Comparison of ENCODE assay signal across 8 cellular contexts in genomic region chrX:54182194-54182863, GRCh38. TPM values are rescaled to one million over a fixed set of nuclear protein-coding genes. Genes with fewer than 3 reads are reported as not detected.
DNase-seq lines count a peak whose midpoint lies in the region; ATAC-seq, FAIRE-seq and TF ChIP-seq lines count a peak whose summit lies in the region.

No MANE protein-coding gene starts in this region.

- peaks cover 0 to 5% (median 0%) of the 10 kb centered on the region in 3 donors for H3K27me3 Mint-ChIP-seq in CD14-positive monocyte (ENCODE audit: low read depth in 3 of 3)
- no peaks in the 10 kb centered on the region for H3K27me3 Mint-ChIP-seq in naive thymus-derived CD4-positive, alpha-beta T cell

- H3K4me1 ChIP-seq in OCI-LY1 (ENCODE audit: insufficient read depth, low read length, severe bottlenecking): peaks cover 34% of the 10 kb centered on the region
- peaks cover 20 to 42% (median 30%) of the 10 kb centered on the region in 4 donors for H3K4me1 ChIP-seq in esophagus muscularis mucosa
- H3K4me1 ChIP-seq in naive thymus-derived CD4-positive, alpha-beta T cell (ENCODE audit: control insufficient read depth in 2 of 2, insufficient read depth in 2 of 2, low read length in 2 of 2): peaks cover 22 to 27% of the 10 kb centered on the region in 2 donors

- peaks cover 41% of the 10 kb centered on the region for H3K79me2 ChIP-seq in OCI-LY1 (ENCODE audit: insufficient read depth, low read length)

- H3K4me2 ChIP-seq in OCI-LY1 (ENCODE audit: low read length): peak overlapping the region; percentile 85

- peak overlapping the region; percentile 76 to 80 for H3K4me3 Mint-ChIP-seq in CD14-positive monocyte
- peak overlapping the region; percentile 70 to 91 (median 88) for H3K4me3 Mint-ChIP-seq in naive thymus-derived CD4-positive, alpha-beta T cell

- DNase-seq in CD14-positive monocyte (ENCODE audit: low spot score) (peak; percentile 49), GM19239 (ENCODE audit: insufficient read length, low spot score) (peak; percentile 31), esophagus muscularis mucosa (ENCODE audit: extremely low spot score) (peak; percentile 91)
- peak; percentile 67 for DNase-seq in activated T-cell treated with anti-CD3 and anti-CD28 coated beads, Interleukin-2, amount 50 U/mL, for 1 hour
- DNase-seq in naive thymus-derived CD4-positive, alpha-beta T cell: peak; percentile 33 to 62 (median 53)
- DNase-seq in stimulated activated naive CD4-positive, alpha-beta T cell (lab: John Stamatoyannopoulos, UW): peak; percentile 17 to 54 (median 44)

- H3K27ac Mint-ChIP-seq in CD14-positive monocyte: peak overlapping the region in 4 of 7 donors; percentile 43 to 73 (median 66)
- peak overlapping the region; percentile 15 to 91 (median 69) for H3K27ac Mint-ChIP-seq in naive thymus-derived CD4-positive, alpha-beta T cell

- peak overlapping the region; percentile 98 for H3K9ac ChIP-seq in OCI-LY1 (ENCODE audit: low read length)

- peak overlapping the region; percentile 87 for H3K4me3 ChIP-seq in OCI-LY1 (ENCODE audit: low read depth, low read length, poor library complexity, severe bottlenecking)
- peak overlapping the region; percentile 72 to 88 (median 78) for H3K4me3 ChIP-seq in esophagus muscularis mucosa
- peak overlapping the region; percentile 62 for H3K4me3 ChIP-seq in naive thymus-derived CD4-positive, alpha-beta T cell (ENCODE audit: low read length)

- H3K9me3 ChIP-seq in OCI-LY1 (ENCODE audit: low read length) (no peaks in the 10 kb centered on the region), esophagus muscularis mucosa (no peaks in the 10 kb centered on the region)
- H3K9me3 ChIP-seq in naive thymus-derived CD4-positive, alpha-beta T cell (ENCODE audit: control insufficient read depth in 2 of 3, low read length in 3 of 3): no peaks in the 10 kb centered on the region

- WGBS in esophagus muscularis mucosa: 28% methylated on average over 18 of the region's 36 CpGs

- H3K9me3 Mint-ChIP-seq in CD14-positive monocyte: peaks cover 0 to 4% (median 0%) of the 10 kb centered on the region in 7 donors
- H3K9me3 Mint-ChIP-seq in naive thymus-derived CD4-positive, alpha-beta T cell: peaks cover 0 to 1% (median 0%) of the 10 kb centered on the region in 11 donors

- TF ChIP-seq CTCF in CD14-positive monocyte (IDR thresholded peaks at IDR 0.05) (no peak), OCI-LY1 (IDR thresholded peaks at IDR 0.05; ENCODE audit: low read length) (no peak), esophagus muscularis mucosa (IDR thresholded peaks at IDR 0.05) (no peak)

- H3F3A ChIP-seq in OCI-LY1 (ENCODE audit: insufficient read depth, low read length): no peaks in the 10 kb centered on the region

- H3K27me3 ChIP-seq in OCI-LY1 (ENCODE audit: insufficient read depth, low read length): no peaks in the 10 kb centered on the region
- no peaks in the 10 kb centered on the region for H3K27me3 ChIP-seq in esophagus muscularis mucosa
- H3K27me3 ChIP-seq in naive thymus-derived CD4-positive, alpha-beta T cell (ENCODE audit: control insufficient read depth in 2 of 2, insufficient read depth in 2 of 2, low read length in 2 of 2): no peaks in the 10 kb centered on the region

- CTCF ChIA-PET in naive thymus-derived CD4-positive, alpha-beta T cell (lab: Charles Lee): interaction anchor here (0.8 kb wide), 1 partner anchor 139 kb away, joined by 3 read pairs; no protein-coding TSS in a partner anchor

- H3K27ac ChIP-seq in OCI-LY1 (ENCODE audit: low read depth, low read length, poor library complexity, severe bottlenecking) (peak overlapping the region; percentile 64), esophagus muscularis mucosa (replicated peaks in 1 of 4) (peak overlapping the region; percentile 81 to 97 (median 92))
- peak overlapping the region; percentile 78 for H3K27ac ChIP-seq in naive thymus-derived CD4-positive, alpha-beta T cell (ENCODE audit: low read depth, low read length)

- H3K9me2 ChIP-seq in OCI-LY1 (ENCODE audit: low read depth, low read length): no peaks in the 10 kb centered on the region

- peaks cover 0 to 5% of the 10 kb centered on the region in 2 donors for H3K36me3 Mint-ChIP-seq in CD14-positive monocyte
- H3K36me3 Mint-ChIP-seq in naive thymus-derived CD4-positive, alpha-beta T cell: peaks cover 0 to 20% (median 6%) of the 10 kb centered on the region in 5 donors

- no peak for TF ChIP-seq EP300 in esophagus muscularis mucosa (IDR thresholded peaks at IDR 0.05)

- H3K36me3 ChIP-seq in OCI-LY1 (ENCODE audit: insufficient read depth, low read length) (peaks cover 25% of the 10 kb centered on the region), esophagus muscularis mucosa (no peaks in the 10 kb centered on the region)
- H3K36me3 ChIP-seq in naive thymus-derived CD4-positive, alpha-beta T cell (ENCODE audit: control insufficient read depth in 2 of 3, insufficient read depth in 3 of 3, low read length in 3 of 3): no peaks in the 10 kb centered on the region

- FAIRE-seq in GM19239 (lab: Jason Lieb, UNC): peak; percentile 83

- intact Hi-C loops in CD14-positive monocyte (cut with micrococcal nuclease) (loop anchor here in 1 of 2 donors (5.0 kb wide), 1 partner anchor 140 kb away; the partner anchor contains the start of gene PHF8), esophagus muscularis mucosa (cut with DNase I) (loop anchor here (10.0 kb wide), 1 partner anchor 138 kb away; the partner anchor contains the start of gene PHF8)
- intact Hi-C loops in naive thymus-derived CD4-positive, alpha-beta T cell (cut with micrococcal nuclease): loop anchor here (2.0 to 5.0 kb wide), 6 partner anchors 176 to 978 kb away; partner anchors contain the start of genes RIBC1 (in 2 of the 2), SMC1A (in 2 of the 2) and WNK3 (in 1 of the 2)

- H3K4me1 Mint-ChIP-seq in CD14-positive monocyte: peaks cover 44% of the 10 kb centered on the region
- peaks cover 36 to 49% (median 46%) of the 10 kb centered on the region in 7 donors for H3K4me1 Mint-ChIP-seq in naive thymus-derived CD4-positive, alpha-beta T cell

- no peaks in the 10 kb centered on the region for H4K20me1 ChIP-seq in OCI-LY1 (ENCODE audit: insufficient read depth, low read length)

- no peak overlapping the region for H2AFZ ChIP-seq in OCI-LY1 (ENCODE audit: low read length)

- no peak for TF ChIP-seq POLR2A in esophagus muscularis mucosa (IDR thresholded peaks at IDR 0.05; ENCODE audit: low read depth)

- peak; percentile 63 for ATAC-seq in HG03442 (IDR thresholded peaks at IDR 0.05; ENCODE audit: unreplicated experiment)
- ATAC-seq in naive thymus-derived CD4-positive, alpha-beta T cell: peak; percentile 82

- POLR2A ChIA-PET in naive thymus-derived CD4-positive, alpha-beta T cell (lab: Charles Lee): interaction anchor here (0.6 to 2.5 kb wide), 8 partner anchors 14 to 1306 kb away, joined by 3 to 31 read pairs (median 6); partner anchors contain the start of genes GNL3L, PHF8 and TSR2

RNA-seq across cellular contexts. Expression of gene FAM120C, which starts 0.7 kb away (rescaled TPM):
- polyA plus RNA-seq in CD14-positive monocyte: 1 to 10 TPM; 1.7 to 1.8 TPM
- total RNA-seq in esophagus muscularis mucosa: 1 to 10 TPM; 3.3 to 7.0 (median 5.9) TPM
- 10 to 100 TPM; 13.5 to 24.7 (median 17.6) TPM for total RNA-seq in naive thymus-derived CD4-positive, alpha-beta T cell
- 1 to 10 TPM; 8.0 to 8.9 TPM for polyA plus RNA-seq in naive thymus-derived CD4-positive, alpha-beta T cell

Comparison
In these comparisons a context has a peak if more than half of its experiments do, and no peak if none do; other contexts are left out.
1. Peak in every context shown above with its lines: DNase-seq, ATAC-seq, H3K4me3 ChIP-seq and H3K27ac ChIP-seq.
2. DNase-seq: peak in every context shown above with its lines; median percentile 91 in esophagus muscularis mucosa; 67 in activated T-cell treated with anti-CD3 and anti-CD28 coated beads, Interleukin-2, amount 50 U/mL, for 1 hour; 53 in naive thymus-derived CD4-positive, alpha-beta T cell; 49 in CD14-positive monocyte; 44 in stimulated activated naive CD4-positive, alpha-beta T cell; 31 in GM19239.